ENCODE assay signal across 2 cellular contexts in genomic region chr17:48559609-48560451, GRCh38.
TF ChIP-seq lines count a peak whose summit lies in the region.

No MANE protein-coding gene starts in this region.

TF ChIP-seq in GM23338, 12 proteins besides CTCF, POLR2A, EP300 and RAD21 (continued from another document):
- TF ChIP-seq REST (IDR thresholded peaks at IDR 0.05; ENCODE audit: unreplicated experiment): no peak

TF ChIP-seq in HEK293T, 16 proteins besides CTCF, POLR2A, EP300 and RAD21 (continued from another document):
- no peak for TF ChIP-seq L3MBTL2 (conservative IDR thresholded peaks at IDR 0.05)
- no peak for TF ChIP-seq FOXK2 (IDR thresholded peaks at IDR 0.05)
- no peak for TF ChIP-seq NFRKB (IDR thresholded peaks at IDR 0.05)
TF ChIP-seq in HEK293T: peak in this region for 0.
